Comparison of ENCODE assay signal across 21 cellular contexts in genomic region chr3:20742903-20743302, GRCh38.
"Had no signal": no experiment of that assay in that cellular context is flagged by ENCODE, and none has a peak within 500 bp of the region (broad histone marks: within the 10 kb centered on the region; RNA-seq: fewer than 3 reads in every experiment).

No MANE protein-coding gene starts in this region.

- H3K4me3 ChIP-seq: breast epithelium, colonic mucosa, lower lobe of right lung, pancreas, psoas muscle, right atrium auricular region, upper lobe of left lung had no signal

- H3K9me3 Mint-ChIP-seq: activated naive CD8-positive, alpha-beta T cell treated with anti-CD3 and anti-CD28 coated beads for 36 hours had no signal

- H3K4me1 ChIP-seq: breast epithelium, colonic mucosa, foreskin keratinocyte, lower lobe of right lung, psoas muscle, right atrium auricular region, upper lobe of left lung had no signal

- H3K4me2 ChIP-seq: SK-N-SH had no signal

- H3K36me3 Mint-ChIP-seq: activated naive CD8-positive, alpha-beta T cell treated with anti-CD3 and anti-CD28 coated beads for 36 hours; naive thymus-derived CD4-positive, alpha-beta T cell had no signal

- H3K4me3 Mint-ChIP-seq: activated CD4-positive, alpha-beta T cell treated with anti-CD3 and anti-CD28 coated beads, Interleukin-2, amount 10 ng/mL, durations not matched to agents 7 days and 5 days; activated CD8-positive, alpha-beta T cell treated with anti-CD3 and anti-CD28 coated beads, Interleukin-2, amount 10 ng/mL, durations not matched to agents 7 days and 5 days; activated naive CD8-positive, alpha-beta T cell treated with anti-CD3 and anti-CD28 coated beads for 36 hours; activated T-helper 17 cell treated with anti-CD3 and anti-CD28 coated beads, Interleukin-2, amount 50 U/mL, for 72 hours; central memory CD8-positive, alpha-beta T cell; naive thymus-derived CD4-positive, alpha-beta T cell had no signal

- H3K4me1 Mint-ChIP-seq: activated CD4-positive, alpha-beta T cell treated with anti-CD3 and anti-CD28 coated beads, Interleukin-2, amount 10 ng/mL, durations not matched to agents 7 days and 5 days; activated T-helper 17 cell treated with anti-CD3 and anti-CD28 coated beads, Interleukin-2, amount 50 U/mL, for 72 hours; central memory CD8-positive, alpha-beta T cell; naive thymus-derived CD4-positive, alpha-beta T cell had no signal

- H3K9ac ChIP-seq: SK-N-SH had no signal

- H3K27me3 ChIP-seq: breast epithelium, colonic mucosa, foreskin keratinocyte, pancreas, right atrium auricular region, upper lobe of left lung had no signal

- H3K36me3 ChIP-seq: breast epithelium, colonic mucosa, lower lobe of right lung, pancreas, right atrium auricular region, upper lobe of left lung had no signal

- H3K27ac Mint-ChIP-seq: activated CD4-positive, alpha-beta T cell treated with anti-CD3 and anti-CD28 coated beads, Interleukin-2, amount 10 ng/mL, durations not matched to agents 7 days and 5 days; activated CD8-positive, alpha-beta T cell treated with anti-CD3 and anti-CD28 coated beads, Interleukin-2, amount 10 ng/mL, durations not matched to agents 7 days and 5 days; activated naive CD8-positive, alpha-beta T cell treated with anti-CD3 and anti-CD28 coated beads for 36 hours; activated T-helper 17 cell treated with anti-CD3 and anti-CD28 coated beads, Interleukin-2, amount 50 U/mL, for 72 hours; naive thymus-derived CD4-positive, alpha-beta T cell had no signal

- H3K27me3 Mint-ChIP-seq: activated CD4-positive, alpha-beta T cell treated with anti-CD3 and anti-CD28 coated beads, Interleukin-2, amount 10 ng/mL, durations not matched to agents 7 days and 5 days; activated naive CD8-positive, alpha-beta T cell treated with anti-CD3 and anti-CD28 coated beads for 36 hours; activated T-helper 17 cell treated with anti-CD3 and anti-CD28 coated beads, Interleukin-2, amount 50 U/mL, for 72 hours; central memory CD8-positive, alpha-beta T cell; naive thymus-derived CD4-positive, alpha-beta T cell had no signal

- H3K27ac ChIP-seq: breast epithelium, colonic mucosa, foreskin keratinocyte, lower lobe of right lung, pancreas, psoas muscle, right atrium auricular region, upper lobe of left lung had no signal

- H3K9me3 ChIP-seq: breast epithelium, colonic mucosa, lower lobe of right lung, pancreas, psoas muscle, right atrium auricular region, SK-N-SH, upper lobe of left lung had no signal

- DNase-seq: activated CD4-positive, alpha-beta T cell treated with anti-CD3 and anti-CD28 coated beads, Interleukin-2, amount 10 ng/mL, durations not matched to agents 7 days and 5 days; activated CD8-positive, alpha-beta T cell treated with anti-CD3 and anti-CD28 coated beads, Interleukin-2, amount 10 ng/mL, durations not matched to agents 7 days and 5 days; activated naive CD8-positive, alpha-beta T cell treated with anti-CD3 and anti-CD28 coated beads for 36 hours; activated T-cell treated with anti-CD3 and anti-CD28 coated beads, Interleukin-2, amount 50 U/mL, for 1 hour; colonic mucosa; foreskin keratinocyte; hippocampal formation; kidney; lower lobe of right lung; naive thymus-derived CD4-positive, alpha-beta T cell; pancreas; psoas muscle; SK-N-SH; stimulated activated CD4-positive, alpha-beta T cell treated with anti-CD3 and anti-CD28 coated beads, Interleukin-4, amount 100 ng/mL, for 24 hours; stimulated activated naive CD8-positive, alpha-beta T cell treated with anti-CD3 and anti-CD28 coated beads, Interleukin-15, Interleukin-2, amounts not matched to agents 100 U/mL and 50 U/mL, for 24 hours; T-helper 2 cell; upper lobe of left lung had no signal
